In the genomic region with DNA sequence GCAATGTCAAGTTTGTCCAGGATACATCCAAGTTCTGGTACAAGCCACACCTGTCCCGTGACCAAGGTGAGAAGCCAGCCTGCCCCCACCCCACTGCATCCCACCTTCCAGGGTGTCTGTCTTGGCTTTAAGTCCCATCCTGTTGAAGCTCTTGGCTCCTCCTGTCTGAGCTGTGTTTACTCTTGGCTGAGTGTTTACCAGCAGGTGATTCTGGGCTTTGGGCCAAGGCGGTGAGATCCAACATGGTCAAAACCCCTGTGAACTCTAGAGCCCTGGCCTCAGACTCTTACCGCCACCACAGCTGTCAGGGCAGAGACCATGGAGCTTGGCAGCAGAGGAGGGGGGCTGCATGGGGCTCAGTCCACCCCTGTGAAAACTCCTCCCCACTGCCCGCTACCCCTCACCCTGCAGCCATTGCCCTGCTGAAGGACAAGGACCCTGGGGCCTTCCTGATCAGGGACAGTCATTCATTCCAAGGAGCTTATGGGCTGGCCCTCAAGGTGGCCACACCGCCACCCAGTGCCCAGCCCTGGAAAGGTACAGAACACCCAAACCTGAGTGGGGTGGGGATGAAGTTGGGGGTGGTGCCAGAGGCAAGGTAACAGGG, we compare ENCODE assay signal across 8 cellular contexts. TPM values are rescaled to one million over a fixed set of nuclear protein-coding genes. Genes with fewer than 3 reads are reported as not detected.
DNase-seq lines count a peak whose midpoint lies in the region; ATAC-seq and TF ChIP-seq lines count a peak whose summit lies in the region.

No MANE protein-coding gene starts in this region.

- TF ChIP-seq CTCF in PC-3 (conservative IDR thresholded peaks at IDR 0.05; ENCODE audit: low read depth, low read length) (peak; percentile 77), heart left ventricle (IDR thresholded peaks at IDR 0.05) (no peak), tibial artery (IDR thresholded peaks at IDR 0.05) (no peak)

- CTCF ChIA-PET in activated CD4-positive, alpha-beta T cell treated with anti-CD3 and anti-CD28 coated beads, Interleukin-2, amount 10 ng/mL, durations not matched to agents 7 days and 5 days (lab: Charles Lee) = interaction anchor here (0.6 to 6.5 kb wide), 5 partner anchors 8 to 390 kb away, joined by 3 to 99 read pairs (median 3); partner anchors contain the start of genes IGFBP6 and SOAT2
- CTCF ChIA-PET in PC-3 (lab: Charles Lee) = interaction anchor here (0.5 to 1.8 kb wide), 7 partner anchors 14 to 597 kb away, joined by 3 to 13 read pairs (median 4); partner anchors contain the start of gene SPRYD3

- H3K4me1 Mint-ChIP-seq in activated CD4-positive, alpha-beta T cell treated with anti-CD3 and anti-CD28 coated beads, Interleukin-2, amount 10 ng/mL, durations not matched to agents 7 days and 5 days = peaks cover 5% of the 10 kb centered on the region

- peaks cover 14% of the 10 kb centered on the region for H3K36me3 Mint-ChIP-seq in activated CD4-positive, alpha-beta T cell treated with anti-CD3 and anti-CD28 coated beads, Interleukin-2, amount 10 ng/mL, durations not matched to agents 7 days and 5 days (ENCODE audit: low read depth)

- H3K4me2 ChIP-seq in PC-3 (ENCODE audit: low read length) = peak overlapping the region; percentile 48

- H3F3A ChIP-seq in PC-3 (ENCODE audit: low read length, unreplicated experiment) = no peaks in the 10 kb centered on the region

- no peak for TF ChIP-seq POLR2A in heart left ventricle (IDR thresholded peaks at IDR 0.05)

- H3K27ac Mint-ChIP-seq in activated CD4-positive, alpha-beta T cell treated with anti-CD3 and anti-CD28 coated beads, Interleukin-2, amount 10 ng/mL, durations not matched to agents 7 days and 5 days = peak overlapping the region; percentile 31

- H3K4me3 Mint-ChIP-seq in activated CD4-positive, alpha-beta T cell treated with anti-CD3 and anti-CD28 coated beads, Interleukin-2, amount 10 ng/mL, durations not matched to agents 7 days and 5 days = no peak overlapping the region

- H4K20me1 ChIP-seq in PC-3 (ENCODE audit: low read length) = no peaks in the 10 kb centered on the region

- no peak overlapping the region for H3K27ac ChIP-seq in PC-3 (ENCODE audit: low read length)
- peak overlapping the region; percentile 5 to 85 (median 64) for H3K27ac ChIP-seq in heart left ventricle
- peak overlapping the region; percentile 93 to 99 for H3K27ac ChIP-seq in tibial artery

- H2AFZ ChIP-seq in PC-3 (ENCODE audit: low read length) = no peak overlapping the region

- BruUV-seq in PC-3 (replicated peaks; lab: Mats Ljungman, UMichigan) = no TSS peak

- H3K9me2 ChIP-seq in PC-3 (replicated peaks; ENCODE audit: low read length) = no peaks in the 10 kb centered on the region

- ATAC-seq in PC-3 (peak; percentile 60), heart left ventricle (no peak), GM21447 (IDR thresholded peaks at IDR 0.05; ENCODE audit: unreplicated experiment) (no peak), GM19324 (IDR thresholded peaks at IDR 0.05; ENCODE audit: low FRiP score, unreplicated experiment) (no peak)

- intact Hi-C loops in PC-3 (cut with micrococcal nuclease) (loop anchor here (10.0 kb wide), 1 partner anchor 113 kb away; no protein-coding TSS in a partner anchor), heart left ventricle (cut with DNase I) (no loop called here), tibial artery (cut with DNase I; ENCODE audit: low total_unique reads) (no loop called here)

- DNase-seq in activated CD4-positive, alpha-beta T cell treated with anti-CD3 and anti-CD28 coated beads, Interleukin-2, amount 10 ng/mL, durations not matched to agents 7 days and 5 days = no peak
- DNase-seq in activated CD4-positive, alpha-beta T cell treated with anti-CD3 and anti-CD28 coated beads for 4 hours = no peak
- DNase-seq in PC-3 = peak; percentile 87
- peak in 1 of 5 donors; percentile 35 for DNase-seq in heart left ventricle
- peak; percentile 30 to 72 for DNase-seq in tibial artery
- DNase-seq in mesenteric fat pad (ENCODE audit: low spot score) = no peak

- POLR2A ChIA-PET in activated CD4-positive, alpha-beta T cell treated with anti-CD3 and anti-CD28 coated beads, Interleukin-2, amount 10 ng/mL, durations not matched to agents 7 days and 5 days (lab: Charles Lee) = interaction anchor here (0.6 kb wide), 1 partner anchor 457 kb away, joined by 3 read pairs; no protein-coding TSS in a partner anchor
- POLR2A ChIA-PET in PC-3 (lab: Charles Lee; ENCODE audit: unreplicated experiment) = interaction anchor here (1.0 kb wide), 1 partner anchor 56 kb away, joined by 5 read pairs; the partner anchor contains the start of gene EIF4B

- no peaks in the 10 kb centered on the region for H3K9me3 Mint-ChIP-seq in activated CD4-positive, alpha-beta T cell treated with anti-CD3 and anti-CD28 coated beads, Interleukin-2, amount 10 ng/mL, durations not matched to agents 7 days and 5 days

- H3K9ac ChIP-seq in PC-3 (ENCODE audit: low read length) = no peak overlapping the region

- H3K36me3 ChIP-seq in PC-3 (ENCODE audit: low read depth, low read length) (peaks cover 4% of the 10 kb centered on the region; the same call in 1 of the 2 replicates), heart left ventricle (peaks cover 0 to 97% (median 95%) of the 10 kb centered on the region in 9 donors), tibial artery (peaks cover 68 to 92% (median 74%) of the 10 kb centered on the region in 3 donors)

- WGBS in heart left ventricle, 4 donors = 79 to 85% (median 83%) methylated on average over 5 of the region's 5 CpGs

- H3K4me1 ChIP-seq in PC-3 (ENCODE audit: insufficient read depth, low read length) (peaks cover 24% of the 10 kb centered on the region), heart left ventricle (peaks cover 3 to 95% (median 69%) of the 10 kb centered on the region in 12 donors), tibial artery (peaks cover 0 to 76% (median 73%) of the 10 kb centered on the region in 4 donors)

- H3K27me3 ChIP-seq in PC-3 (ENCODE audit: low read length) (no peaks in the 10 kb centered on the region), heart left ventricle (no peaks in the 10 kb centered on the region), tibial artery (no peaks in the 10 kb centered on the region)

- H3K4me3 ChIP-seq in PC-3 (ENCODE audit: low read length) = no peak overlapping the region
- no peak overlapping the region for H3K4me3 ChIP-seq in heart left ventricle
- H3K4me3 ChIP-seq in tibial artery = no peak overlapping the region

- H3K9me3 ChIP-seq in PC-3 (ENCODE audit: low read length) = no peaks in the 10 kb centered on the region
- H3K9me3 ChIP-seq in heart left ventricle = no peaks in the 10 kb centered on the region
- no peaks in the 10 kb centered on the region for H3K9me3 ChIP-seq in tibial artery

- no peaks in the 10 kb centered on the region for H3K27me3 Mint-ChIP-seq in activated CD4-positive, alpha-beta T cell treated with anti-CD3 and anti-CD28 coated beads, Interleukin-2, amount 10 ng/mL, durations not matched to agents 7 days and 5 days

- H3K79me2 ChIP-seq in PC-3 (ENCODE audit: low read length) = no peaks in the 10 kb centered on the region

RNA-seq across cellular contexts. Expression of gene TNS2, which starts 11.6 kb away (rescaled TPM):
- total RNA-seq in activated CD4-positive, alpha-beta T cell treated with anti-CD3 and anti-CD28 coated beads, Interleukin-2, amount 10 ng/mL, durations not matched to agents 7 days and 5 days = 1 to 10 TPM in 1 of 2 experiments, under 1 TPM in 1; 0.92 to 1.8 TPM
- total RNA-seq in PC-3 (2014; rRNA removed) = 13.1 and 30.3 TPM in 2 replicates
- 100 to 1,000 TPM in 3 of 9 donors, 10 to 100 TPM in 6; 56.0 to 193 (median 88.4) TPM for total RNA-seq in heart left ventricle
- polyA plus RNA-seq in heart left ventricle = 100 to 1,000 TPM in 1 of 2 donors, 10 to 100 TPM in 1; 58.7 to 133 TPM
- 210 TPM for total RNA-seq in mesenteric fat pad

RNA-seq across cellular contexts. Expression of gene SPRYD3, which starts 17.7 kb away (rescaled TPM):
- total RNA-seq in activated CD4-positive, alpha-beta T cell treated with anti-CD3 and anti-CD28 coated beads, Interleukin-2, amount 10 ng/mL, durations not matched to agents 7 days and 5 days = 10 to 100 TPM; 19.0 to 20.2 TPM
- total RNA-seq in PC-3 (2014; rRNA removed) (18.5 and 24.1 TPM in 2 replicates), heart left ventricle (10 to 100 TPM; 42.9 to 72.6 (median 48.5) TPM), mesenteric fat pad (46.2 TPM)
- polyA plus RNA-seq in heart left ventricle = 10 to 100 TPM; 26.0 to 94.7 TPM

RNA-seq across cellular contexts. Expression of gene IGFBP6, which starts 36.0 kb away (rescaled TPM):
- under 1 TPM in 1 of 2 experiments, not detected in 1; 0.37 TPM for total RNA-seq in activated CD4-positive, alpha-beta T cell treated with anti-CD3 and anti-CD28 coated beads, Interleukin-2, amount 10 ng/mL, durations not matched to agents 7 days and 5 days
- 256 and 299 TPM in 2 replicates for total RNA-seq in PC-3 (2014; rRNA removed)
- 100 to 1,000 TPM in 3 of 9 donors, 10 to 100 TPM in 6; 18.3 to 132 (median 42.6) TPM for total RNA-seq in heart left ventricle
- 10 to 100 TPM; 28.8 to 81.6 TPM for polyA plus RNA-seq in heart left ventricle
- 195 TPM for total RNA-seq in mesenteric fat pad

RNA-seq across cellular contexts. Expression of gene SOAT2, which starts 41.8 kb away (rescaled TPM):
- total RNA-seq in activated CD4-positive, alpha-beta T cell treated with anti-CD3 and anti-CD28 coated beads, Interleukin-2, amount 10 ng/mL, durations not matched to agents 7 days and 5 days = 1 to 10 TPM; 1.0 to 1.7 TPM
- total RNA-seq in PC-3 (2014; rRNA removed) (0.07 and 0.86 TPM in 2 replicates), heart left ventricle (under 1 TPM in 2 of 9 donors, not detected in 7; 0.20 to 0.27 TPM), mesenteric fat pad (not detected)
- polyA plus RNA-seq in heart left ventricle = not detected

RNA-seq across cellular contexts. Expression of gene EIF4B, which starts 55.3 kb away (rescaled TPM):
- 100 to 1,000 TPM; 385 to 474 TPM for total RNA-seq in activated CD4-positive, alpha-beta T cell treated with anti-CD3 and anti-CD28 coated beads, Interleukin-2, amount 10 ng/mL, durations not matched to agents 7 days and 5 days
- total RNA-seq in PC-3 (2014; rRNA removed) (424 and 434 TPM in 2 replicates), heart left ventricle (100 to 1,000 TPM; 307 to 481 (median 348) TPM), mesenteric fat pad (393 TPM)
- 100 to 1,000 TPM in 1 of 2 donors, 10 to 100 TPM in 1; 52.0 to 172 TPM for polyA plus RNA-seq in heart left ventricle

Comparison
In these comparisons a context has a peak if more than half of its experiments do, and no peak if none do; other contexts are left out.
1. DNase-seq: peak in PC-3 (single experiment) and tibial artery (2 of 2); none in activated CD4-positive, alpha-beta T cell treated with anti-CD3 and anti-CD28 coated beads, Interleukin-2, amount 10 ng/mL, durations not matched to agents 7 days and 5 days (single experiment), activated CD4-positive, alpha-beta T cell treated with anti-CD3 and anti-CD28 coated beads for 4 hours (0 of 2) and mesenteric fat pad (single experiment).
2. RNA of gene IGFBP6, which starts 36.0 kb away (total RNA-seq): 256 to 299 TPM in PC-3, 195 TPM in mesenteric fat pad (single experiment) and 18.3 to 132 TPM in heart left ventricle; 0.37 TPM in activated CD4-positive, alpha-beta T cell treated with anti-CD3 and anti-CD28 coated beads, Interleukin-2, amount 10 ng/mL, durations not matched to agents 7 days and 5 days; every median in the first group is over 10 times any median in the second.